In genomic region chr15:65172531-65172930, GRCh38 we compare ENCODE assay signal across 14 cellular contexts. TPM values are rescaled to one million over a fixed set of nuclear protein-coding genes. Genes with fewer than 3 reads are reported as not detected.
DNase-seq lines count a peak whose midpoint lies in the region; TF ChIP-seq lines count a peak whose summit lies in the region.
"Had no signal": no experiment of that assay in that cellular context is flagged by ENCODE, and none has a peak within 500 bp of the region (broad histone marks: within the 10 kb centered on the region; RNA-seq: fewer than 3 reads in every experiment).

No MANE protein-coding gene starts in this region.

- DNase-seq in activated naive CD4-positive, alpha-beta T cell treated with anti-CD3 and anti-CD28 coated beads, Interleukin-2, amount 10 ng/mL, durations not matched to agents 7 days and 5 days = no peak
- no peak for DNase-seq in activated naive CD4-positive, alpha-beta T cell treated with Interleukin-2 at 50 U/mL for 16 hours
- peak; percentile 58 for DNase-seq in kidney tubule cell (ENCODE audit: low spot score)
- no peak for DNase-seq in nephron progenitor cell
- no peak for DNase-seq in type B pancreatic cell (ENCODE audit: extremely low spot score, unreplicated experiment)
- DNase-seq in NCI-H2107 (lab: John Stamatoyannopoulos, UW) = no peak
- no peak for DNase-seq in activated CD4-positive, alpha-beta T cell treated with anti-CD3 and anti-CD28 coated beads for 4 hours
- no peak for DNase-seq in uterus
- DNase-seq: Caco-2; CD8-positive, alpha-beta memory T cell; DMS53; GF-D8 had no signal

- no peak overlapping the region for H3K4me3 Mint-ChIP-seq in activated naive CD4-positive, alpha-beta T cell treated with anti-CD3 and anti-CD28 coated beads, Interleukin-2, amount 10 ng/mL, durations not matched to agents 7 days and 5 days
- no peak overlapping the region for H3K4me3 Mint-ChIP-seq in nephron progenitor cell
- no peak overlapping the region for H3K4me3 Mint-ChIP-seq in type B pancreatic cell
- H3K4me3 Mint-ChIP-seq: CD8-positive, alpha-beta memory T cell had no signal

- no peaks in the 10 kb centered on the region for H3K36me3 ChIP-seq in uterus

- H3K27ac ChIP-seq in uterus = no peak overlapping the region

- H3K27me3 Mint-ChIP-seq in activated naive CD4-positive, alpha-beta T cell treated with anti-CD3 and anti-CD28 coated beads, Interleukin-2, amount 10 ng/mL, durations not matched to agents 7 days and 5 days = no peaks in the 10 kb centered on the region
- H3K27me3 Mint-ChIP-seq in nephron progenitor cell (ENCODE audit: low read depth, poor library complexity) = no peaks in the 10 kb centered on the region
- no peaks in the 10 kb centered on the region for H3K27me3 Mint-ChIP-seq in type B pancreatic cell
- H3K27me3 Mint-ChIP-seq: CD8-positive, alpha-beta memory T cell had no signal

- H3K4me3 ChIP-seq in uterus = no peak overlapping the region
- H3K4me3 ChIP-seq: HAP-1 had no signal

- TF ChIP-seq CTCF in nephron progenitor cell (IDR thresholded peaks at IDR 0.05) (no peak), type B pancreatic cell (conservative IDR thresholded peaks at IDR 0.05) (no peak), uterus (IDR thresholded peaks at IDR 0.05) (no peak)

- no peaks in the 10 kb centered on the region for H3K4me1 Mint-ChIP-seq in activated naive CD4-positive, alpha-beta T cell treated with anti-CD3 and anti-CD28 coated beads, Interleukin-2, amount 10 ng/mL, durations not matched to agents 7 days and 5 days
- H3K4me1 Mint-ChIP-seq in nephron progenitor cell (no peaks in the 10 kb centered on the region), type B pancreatic cell (ENCODE audit: unreplicated experiment) (peaks cover 4% of the 10 kb centered on the region)

- H3K4me1 ChIP-seq in uterus = no peaks in the 10 kb centered on the region
- H3K4me1 ChIP-seq: HAP-1 had no signal

- H3K9me3 Mint-ChIP-seq in activated naive CD4-positive, alpha-beta T cell treated with anti-CD3 and anti-CD28 coated beads, Interleukin-2, amount 10 ng/mL, durations not matched to agents 7 days and 5 days = no peaks in the 10 kb centered on the region
- H3K9me3 Mint-ChIP-seq in nephron progenitor cell = no peaks in the 10 kb centered on the region
- no peaks in the 10 kb centered on the region for H3K9me3 Mint-ChIP-seq in type B pancreatic cell
- H3K9me3 Mint-ChIP-seq: CD8-positive, alpha-beta memory T cell had no signal

- CTCF ChIA-PET in activated naive CD4-positive, alpha-beta T cell treated with anti-CD3 and anti-CD28 coated beads, Interleukin-2, amount 10 ng/mL, durations not matched to agents 7 days and 5 days (lab: Charles Lee) = no interaction called here

- peaks cover 23% of the 10 kb centered on the region for H3K36me3 Mint-ChIP-seq in activated naive CD4-positive, alpha-beta T cell treated with anti-CD3 and anti-CD28 coated beads, Interleukin-2, amount 10 ng/mL, durations not matched to agents 7 days and 5 days
- peaks cover 62% of the 10 kb centered on the region for H3K36me3 Mint-ChIP-seq in nephron progenitor cell (ENCODE audit: low read depth)
- peaks cover 16% of the 10 kb centered on the region for H3K36me3 Mint-ChIP-seq in type B pancreatic cell

- TF ChIP-seq POLR2A in uterus (IDR thresholded peaks at IDR 0.05) = no peak

- intact Hi-C loops in uterus (cut with DNase I; ENCODE audit: low total_unique reads) = no loop called here

- no peaks in the 10 kb centered on the region for H3K27me3 ChIP-seq in uterus

- no peaks in the 10 kb centered on the region for H3K9me3 ChIP-seq in uterus
- H3K9me3 ChIP-seq: Caco-2, HAP-1 had no signal

- peak overlapping the region; percentile 42 for H3K27ac Mint-ChIP-seq in activated naive CD4-positive, alpha-beta T cell treated with anti-CD3 and anti-CD28 coated beads, Interleukin-2, amount 10 ng/mL, durations not matched to agents 7 days and 5 days
- H3K27ac Mint-ChIP-seq in nephron progenitor cell = peak overlapping the region; percentile 41
- peak overlapping the region; percentile 56 for H3K27ac Mint-ChIP-seq in type B pancreatic cell

RNA-seq across cellular contexts. Expression of gene CLPX, which starts 12.6 kb away (rescaled TPM):
- 52.1 and 55.1 TPM in 2 replicates for total RNA-seq in type B pancreatic cell (ENCODE audit: low replicate concordance)
- 10 to 100 TPM; 21.0 to 85.2 (median 51.8) TPM for total RNA-seq in uterus

RNA-seq across cellular contexts. Expression of gene CILP, which starts 38.7 kb away (rescaled TPM):
- 0.07 and 1.8 TPM in 2 replicates for total RNA-seq in type B pancreatic cell (ENCODE audit: low replicate concordance)
- 10 to 100 TPM; 10.5 to 22.5 (median 14.4) TPM for total RNA-seq in uterus
- total RNA-seq: Caco-2, H1 had no signal

RNA-seq across cellular contexts. Expression of gene PDCD7, which starts 38.9 kb away (rescaled TPM):
- total RNA-seq in type B pancreatic cell (ENCODE audit: low replicate concordance) = 22.2 and 38.9 TPM in 2 replicates
- total RNA-seq in uterus = 10 to 100 TPM; 14.7 to 34.5 (median 26.6) TPM

RNA-seq across cellular contexts. Expression of gene UBAP1L, which starts 57.5 kb away (rescaled TPM):
- total RNA-seq in type B pancreatic cell (ENCODE audit: low replicate concordance) (2.6 and 6.0 TPM in 2 replicates), uterus (10 to 100 TPM in 1 of 4 donors, 1 to 10 TPM in 2, under 1 TPM in 1; 0.77 to 16.0 (median 3.8) TPM)
